ENCODE assay signal across 1 cellular context in the genomic region with DNA sequence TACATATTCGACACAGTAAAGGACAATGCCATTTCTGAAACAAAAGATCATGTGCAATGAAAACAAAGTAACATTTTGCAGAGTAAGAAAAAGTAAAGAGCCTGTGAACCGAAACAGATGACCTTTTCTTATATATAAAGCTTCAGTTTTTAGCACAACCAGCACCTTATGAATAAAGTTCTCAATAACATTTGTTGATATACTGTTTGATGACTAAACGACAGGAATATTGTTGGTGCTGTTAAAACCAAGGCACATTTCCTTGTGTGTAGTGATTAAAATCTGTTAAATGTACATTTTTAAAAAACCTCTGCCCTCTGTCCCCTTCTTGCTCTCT.
TF ChIP-seq lines count a peak whose summit lies in the region.

No MANE protein-coding gene starts in this region.

TF ChIP-seq in GM23338, 12 proteins besides CTCF, POLR2A, EP300 and RAD21 (continued from another document):
- TF ChIP-seq, protein P1, sequence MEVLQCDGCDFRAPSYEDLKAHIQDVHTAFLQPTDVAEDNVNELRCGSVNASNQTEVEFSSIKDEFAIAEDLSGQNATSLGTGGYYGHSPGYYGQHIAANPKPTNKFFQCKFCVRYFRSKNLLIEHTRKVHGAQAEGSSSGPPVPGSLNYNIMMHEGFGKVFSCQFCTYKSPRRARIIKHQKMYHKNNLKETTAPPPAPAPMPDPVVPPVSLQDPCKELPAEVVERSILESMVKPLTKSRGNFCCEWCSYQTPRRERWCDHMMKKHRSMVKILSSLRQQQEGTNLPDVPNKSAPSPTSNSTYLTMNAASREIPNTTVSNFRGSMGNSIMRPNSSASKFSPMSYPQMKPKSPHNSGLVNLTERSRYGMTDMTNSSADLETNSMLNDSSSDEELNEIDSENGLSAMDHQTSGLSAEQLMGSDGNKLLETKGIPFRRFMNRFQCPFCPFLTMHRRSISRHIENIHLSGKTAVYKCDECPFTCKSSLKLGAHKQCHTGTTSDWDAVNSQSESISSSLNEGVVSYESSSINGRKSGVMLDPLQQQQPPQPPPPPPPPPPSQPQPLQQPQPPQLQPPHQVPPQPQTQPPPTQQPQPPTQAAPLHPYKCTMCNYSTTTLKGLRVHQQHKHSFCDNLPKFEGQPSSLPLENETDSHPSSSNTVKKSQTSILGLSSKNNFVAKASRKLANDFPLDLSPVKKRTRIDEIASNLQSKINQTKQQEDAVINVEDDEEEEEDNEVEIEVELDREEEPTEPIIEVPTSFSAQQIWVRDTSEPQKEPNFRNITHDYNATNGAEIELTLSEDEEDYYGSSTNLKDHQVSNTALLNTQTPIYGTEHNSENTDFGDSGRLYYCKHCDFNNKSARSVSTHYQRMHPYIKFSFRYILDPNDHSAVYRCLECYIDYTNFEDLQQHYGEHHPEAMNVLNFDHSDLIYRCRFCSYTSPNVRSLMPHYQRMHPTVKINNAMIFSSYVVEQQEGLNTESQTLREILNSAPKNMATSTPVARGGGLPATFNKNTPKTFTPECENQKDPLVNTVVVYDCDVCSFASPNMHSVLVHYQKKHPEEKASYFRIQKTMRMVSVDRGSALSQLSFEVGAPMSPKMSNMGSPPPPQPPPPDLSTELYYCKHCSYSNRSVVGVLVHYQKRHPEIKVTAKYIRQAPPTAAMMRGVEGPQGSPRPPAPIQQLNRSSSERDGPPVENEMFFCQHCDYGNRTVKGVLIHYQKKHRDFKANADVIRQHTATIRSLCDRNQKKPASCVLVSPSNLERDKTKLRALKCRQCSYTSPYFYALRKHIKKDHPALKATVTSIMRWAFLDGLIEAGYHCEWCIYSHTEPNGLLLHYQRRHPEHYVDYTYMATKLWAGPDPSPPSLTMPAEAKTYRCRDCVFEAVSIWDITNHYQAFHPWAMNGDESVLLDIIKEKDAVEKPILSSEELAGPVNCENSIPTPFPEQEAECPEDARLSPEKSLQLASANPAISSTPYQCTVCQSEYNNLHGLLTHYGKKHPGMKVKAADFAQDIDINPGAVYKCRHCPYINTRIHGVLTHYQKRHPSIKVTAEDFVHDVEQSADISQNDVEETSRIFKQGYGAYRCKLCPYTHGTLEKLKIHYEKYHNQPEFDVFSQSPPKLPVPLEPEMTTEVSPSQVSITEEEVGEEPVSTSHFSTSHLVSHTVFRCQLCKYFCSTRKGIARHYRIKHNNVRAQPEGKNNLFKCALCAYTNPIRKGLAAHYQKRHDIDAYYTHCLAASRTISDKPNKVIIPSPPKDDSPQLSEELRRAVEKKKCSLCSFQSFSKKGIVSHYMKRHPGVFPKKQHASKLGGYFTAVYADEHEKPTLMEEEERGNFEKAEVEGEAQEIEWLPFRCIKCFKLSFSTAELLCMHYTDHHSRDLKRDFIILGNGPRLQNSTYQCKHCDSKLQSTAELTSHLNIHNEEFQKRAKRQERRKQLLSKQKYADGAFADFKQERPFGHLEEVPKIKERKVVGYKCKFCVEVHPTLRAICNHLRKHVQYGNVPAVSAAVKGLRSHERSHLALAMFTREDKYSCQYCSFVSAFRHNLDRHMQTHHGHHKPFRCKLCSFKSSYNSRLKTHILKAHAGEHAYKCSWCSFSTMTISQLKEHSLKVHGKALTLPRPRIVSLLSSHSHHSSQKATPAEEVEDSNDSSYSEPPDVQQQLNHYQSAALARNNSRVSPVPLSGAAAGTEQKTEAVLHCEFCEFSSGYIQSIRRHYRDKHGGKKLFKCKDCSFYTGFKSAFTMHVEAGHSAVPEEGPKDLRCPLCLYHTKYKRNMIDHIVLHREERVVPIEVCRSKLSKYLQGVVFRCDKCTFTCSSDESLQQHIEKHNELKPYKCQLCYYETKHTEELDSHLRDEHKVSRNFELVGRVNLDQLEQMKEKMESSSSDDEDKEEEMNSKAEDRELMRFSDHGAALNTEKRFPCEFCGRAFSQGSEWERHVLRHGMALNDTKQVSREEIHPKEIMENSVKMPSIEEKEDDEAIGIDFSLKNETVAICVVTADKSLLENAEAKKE (CRISPR knock-in tag; IDR thresholded peaks at IDR 0.05): no peak
- TF ChIP-seq EZH2phosphoT487 (IDR thresholded peaks at IDR 0.05; ENCODE audit: unreplicated experiment) (no peak), EZH2 (IDR thresholded peaks at IDR 0.05; ENCODE audit: low read depth, unreplicated experiment) (no peak), JUNB (IDR thresholded peaks at IDR 0.05; ENCODE audit: unreplicated experiment) (no peak), POLR2AphosphoS5 (IDR thresholded peaks at IDR 0.05; ENCODE audit: low read depth) (no peak)
- TF ChIP-seq, protein P2, sequence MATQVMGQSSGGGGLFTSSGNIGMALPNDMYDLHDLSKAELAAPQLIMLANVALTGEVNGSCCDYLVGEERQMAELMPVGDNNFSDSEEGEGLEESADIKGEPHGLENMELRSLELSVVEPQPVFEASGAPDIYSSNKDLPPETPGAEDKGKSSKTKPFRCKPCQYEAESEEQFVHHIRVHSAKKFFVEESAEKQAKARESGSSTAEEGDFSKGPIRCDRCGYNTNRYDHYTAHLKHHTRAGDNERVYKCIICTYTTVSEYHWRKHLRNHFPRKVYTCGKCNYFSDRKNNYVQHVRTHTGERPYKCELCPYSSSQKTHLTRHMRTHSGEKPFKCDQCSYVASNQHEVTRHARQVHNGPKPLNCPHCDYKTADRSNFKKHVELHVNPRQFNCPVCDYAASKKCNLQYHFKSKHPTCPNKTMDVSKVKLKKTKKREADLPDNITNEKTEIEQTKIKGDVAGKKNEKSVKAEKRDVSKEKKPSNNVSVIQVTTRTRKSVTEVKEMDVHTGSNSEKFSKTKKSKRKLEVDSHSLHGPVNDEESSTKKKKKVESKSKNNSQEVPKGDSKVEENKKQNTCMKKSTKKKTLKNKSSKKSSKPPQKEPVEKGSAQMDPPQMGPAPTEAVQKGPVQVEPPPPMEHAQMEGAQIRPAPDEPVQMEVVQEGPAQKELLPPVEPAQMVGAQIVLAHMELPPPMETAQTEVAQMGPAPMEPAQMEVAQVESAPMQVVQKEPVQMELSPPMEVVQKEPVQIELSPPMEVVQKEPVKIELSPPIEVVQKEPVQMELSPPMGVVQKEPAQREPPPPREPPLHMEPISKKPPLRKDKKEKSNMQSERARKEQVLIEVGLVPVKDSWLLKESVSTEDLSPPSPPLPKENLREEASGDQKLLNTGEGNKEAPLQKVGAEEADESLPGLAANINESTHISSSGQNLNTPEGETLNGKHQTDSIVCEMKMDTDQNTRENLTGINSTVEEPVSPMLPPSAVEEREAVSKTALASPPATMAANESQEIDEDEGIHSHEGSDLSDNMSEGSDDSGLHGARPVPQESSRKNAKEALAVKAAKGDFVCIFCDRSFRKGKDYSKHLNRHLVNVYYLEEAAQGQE (IDR thresholded peaks at IDR 0.05; ENCODE audit: unreplicated experiment): no peak
